In the genomic region with DNA sequence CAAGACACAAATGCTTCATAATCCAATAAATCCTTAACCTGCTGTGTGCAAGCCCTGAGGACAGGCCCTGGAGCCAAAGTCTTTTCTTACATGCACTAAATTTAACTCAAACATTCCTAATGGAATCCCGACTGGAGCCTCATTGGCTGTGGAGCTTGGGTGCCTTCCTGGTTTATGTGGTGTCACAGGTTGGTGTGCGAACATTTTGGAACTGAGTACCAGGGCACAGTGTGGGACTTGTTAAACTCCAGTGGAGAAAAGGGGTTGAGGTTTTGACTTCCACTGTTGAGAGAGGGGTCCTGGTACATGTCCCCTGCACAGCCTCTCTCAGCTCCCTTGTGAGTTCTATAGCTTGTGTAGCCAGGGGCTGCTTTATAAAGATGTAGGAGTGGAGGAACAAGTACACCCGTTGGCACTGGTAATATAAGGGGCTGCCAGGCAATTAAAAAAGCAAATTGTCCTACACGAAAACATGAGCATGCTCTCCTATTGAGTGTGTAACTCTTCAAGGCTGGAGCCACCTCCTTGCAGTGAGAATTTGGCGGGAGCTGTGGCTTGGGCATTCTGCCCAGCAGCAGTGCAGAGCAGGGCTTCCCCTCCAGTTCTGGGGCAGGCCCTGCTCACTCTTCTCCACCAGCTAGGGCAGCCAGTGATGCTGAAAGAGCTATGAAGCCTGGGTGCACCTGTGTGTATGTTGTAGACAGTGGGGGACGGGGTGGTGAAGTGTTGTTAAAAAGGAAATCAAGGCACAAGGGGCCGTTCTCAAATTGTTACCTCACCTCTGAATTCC, we compare ENCODE assay signal across 18 cellular contexts.
DNase-seq lines count a peak whose midpoint lies in the region; ATAC-seq and TF ChIP-seq lines count a peak whose summit lies in the region.
"Had no signal": no experiment of that assay in that cellular context is flagged by ENCODE, and none has a peak within 500 bp of the region (broad histone marks: within the 10 kb centered on the region; RNA-seq: fewer than 3 reads in every experiment).

No MANE protein-coding gene starts in this region.

- intact Hi-C loops in left cardiac atrium (cut with DNase I) = no loop called here

- H3K27ac ChIP-seq in neural progenitor cell = no peak overlapping the region
- H3K27ac ChIP-seq: C4-2B, pancreas, PC-9, skin epidermis, stomach had no signal

- no peaks in the 10 kb centered on the region for H3K27me3 ChIP-seq in neural progenitor cell
- H3K27me3 ChIP-seq: pancreas, stomach had no signal

- ATAC-seq in HG02798 (IDR thresholded peaks at IDR 0.05; ENCODE audit: poor library complexity, unreplicated experiment) = peak; percentile 48
- peak; percentile 63 to 91 for ATAC-seq in left cardiac atrium
- no peak for ATAC-seq in HG02852 (IDR thresholded peaks at IDR 0.05; ENCODE audit: unreplicated experiment)
- ATAC-seq: pancreas had no signal

- peaks cover 2% of the 10 kb centered on the region for H3K4me1 Mint-ChIP-seq in neural progenitor cell

- H3K36me3 ChIP-seq in neural progenitor cell = no peaks in the 10 kb centered on the region
- H3K36me3 ChIP-seq: pancreas, stomach had no signal

- no peak for TF ChIP-seq CTCF in neural progenitor cell (IDR thresholded peaks at IDR 0.05)

- peaks cover 2% of the 10 kb centered on the region for H3K9me3 Mint-ChIP-seq in neural progenitor cell

- H3K27me3 Mint-ChIP-seq in neural progenitor cell (ENCODE audit: insufficient read depth, low read depth) = peaks cover 3% of the 10 kb centered on the region

- DNase-seq in DMS79 (lab: John Stamatoyannopoulos, UW) (peak; percentile 92), NCI-H446 treated with DMSO at 0.1 percent for 48 hours (lab: John Stamatoyannopoulos, UW) (peak; percentile 97), left cardiac atrium (peak; percentile 21), NCI-H146 treated with DMSO at 0.1 percent for 48 hours (lab: John Stamatoyannopoulos, UW; ENCODE audit: unreplicated experiment) (no peak), neural progenitor cell (ENCODE audit: low spot score) (no peak)
- no peak for DNase-seq in activated CD8-positive, alpha-beta memory T cell treated with anti-CD3 and anti-CD28 coated beads, Interleukin-2, amount 50 U/mL, for 48 hours
- DNase-seq: activated CD4-positive, alpha-beta T cell treated with anti-CD3 and anti-CD28 coated beads for 48 hours; activated gamma-delta T cell; DMS153; NCI-H1930; pancreas; PC-9; stimulated activated CD4-positive, alpha-beta T cell treated with anti-CD3 and anti-CD28 coated beads, Interleukin-2, amount 100 ng/mL, for 48 hours; stomach had no signal

- no peak overlapping the region for H3K4me2 ChIP-seq in neural progenitor cell
- H3K4me2 ChIP-seq: PC-9 had no signal

- H2AFZ ChIP-seq in neural progenitor cell (replicated peaks) = no peak overlapping the region
- H2AFZ ChIP-seq: PC-9 had no signal

- no peak overlapping the region for H3K27ac Mint-ChIP-seq in neural progenitor cell

- H3K4me1 ChIP-seq in neural progenitor cell = no peaks in the 10 kb centered on the region
- H3K4me1 ChIP-seq: pancreas, stomach had no signal

- no peak overlapping the region for H3K9ac ChIP-seq in neural progenitor cell

- no peaks in the 10 kb centered on the region for H3K79me2 ChIP-seq in neural progenitor cell (ENCODE audit: low read depth)

- no peaks in the 10 kb centered on the region for H4K20me1 ChIP-seq in neural progenitor cell (ENCODE audit: low read depth)

- H3K9me3 ChIP-seq in neural progenitor cell (ENCODE audit: low read depth) = no peaks in the 10 kb centered on the region
- H3K9me3 ChIP-seq: pancreas, stomach had no signal

- H3K36me3 Mint-ChIP-seq in neural progenitor cell = peaks cover 2% of the 10 kb centered on the region

- no peak overlapping the region for H3K4me3 ChIP-seq in neural progenitor cell
- H3K4me3 ChIP-seq: pancreas, PC-9, skin epidermis, stomach had no signal

- H3K4me3 Mint-ChIP-seq in neural progenitor cell = no peak overlapping the region

- H3F3A ChIP-seq in neural progenitor cell (ENCODE audit: low read depth) = no peaks in the 10 kb centered on the region

Comparison
In these comparisons a context has a peak if more than half of its experiments do, and no peak if none do; other contexts are left out.
1. DNase-seq: peak in DMS79 (single experiment), NCI-H446 treated with DMSO at 0.1 percent for 48 hours (single experiment) and left cardiac atrium (single experiment); none in activated CD8-positive, alpha-beta memory T cell treated with anti-CD3 and anti-CD28 coated beads, Interleukin-2, amount 50 U/mL, for 48 hours (single experiment), NCI-H146 treated with DMSO at 0.1 percent for 48 hours (single experiment) and neural progenitor cell (single experiment).